In the genomic region with DNA sequence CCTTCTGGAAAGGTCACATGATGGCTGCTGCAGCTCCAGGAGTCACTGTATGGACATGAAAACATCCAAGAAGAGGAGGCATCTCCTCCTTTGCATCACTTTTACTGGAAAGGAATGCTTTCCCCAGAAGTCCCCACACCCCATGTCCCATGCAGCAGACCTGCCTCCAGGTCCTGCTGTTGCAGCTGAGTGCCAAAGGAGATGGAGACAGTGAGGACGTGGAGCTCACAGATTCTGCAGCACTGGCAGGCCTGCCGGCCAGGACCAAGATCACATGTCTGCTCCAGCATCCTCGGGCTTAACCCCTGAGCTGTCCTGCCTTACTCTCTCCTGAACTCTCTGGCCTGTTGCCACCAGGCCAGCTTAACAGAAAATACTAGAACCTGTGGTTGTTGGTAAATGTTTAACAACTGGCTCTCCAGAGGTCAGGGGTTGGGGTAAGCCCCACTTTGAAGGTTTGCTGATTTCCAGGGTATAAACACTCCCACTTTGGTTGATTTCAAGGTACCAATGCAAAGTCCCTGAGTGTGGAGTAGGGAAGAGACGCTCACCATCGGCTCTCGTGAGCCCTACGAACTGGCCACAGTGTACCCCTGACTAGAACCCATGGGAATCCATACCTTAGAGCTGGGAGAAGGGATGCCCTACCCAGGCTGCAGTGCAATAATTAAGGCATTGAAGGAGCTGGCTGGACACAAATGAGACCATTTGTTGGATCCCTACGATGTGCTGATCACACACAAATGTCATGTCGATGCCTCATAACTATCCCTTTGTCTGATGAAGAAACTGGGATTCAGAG, we compare ENCODE assay signal across 18 cellular contexts.
DNase-seq lines count a peak whose midpoint lies in the region; ATAC-seq and TF ChIP-seq lines count a peak whose summit lies in the region.
"Had no signal": no experiment of that assay in that cellular context is flagged by ENCODE, and none has a peak within 500 bp of the region (broad histone marks: within the 10 kb centered on the region; RNA-seq: fewer than 3 reads in every experiment).

No MANE protein-coding gene starts in this region.

- no peaks in the 10 kb centered on the region for H3K36me3 Mint-ChIP-seq in CD8-positive, alpha-beta T cell

- H3K36me3 ChIP-seq in RWPE2 (ENCODE audit: low read depth) (no peaks in the 10 kb centered on the region), right lobe of liver (no peaks in the 10 kb centered on the region), upper lobe of right lung (no peaks in the 10 kb centered on the region)
- no peaks in the 10 kb centered on the region for H3K36me3 ChIP-seq in CD8-positive, alpha-beta T cell (ENCODE audit: insufficient read depth, low read length)

- H3K27ac Mint-ChIP-seq in CD8-positive, alpha-beta T cell, result no peak overlapping the region

- H3K27ac ChIP-seq in RWPE2 (ENCODE audit: poor library complexity, severe bottlenecking) (no peak overlapping the region), right lobe of liver (no peak overlapping the region), upper lobe of right lung (no peak overlapping the region)
- no peak overlapping the region for H3K27ac ChIP-seq in CD8-positive, alpha-beta T cell (ENCODE audit: low read depth, low read length)
- H3K27ac ChIP-seq: KMS-11 had no signal

- H3K4me3 Mint-ChIP-seq in CD8-positive, alpha-beta T cell, result no peak overlapping the region

- H3K4me1 ChIP-seq in RWPE2 (ENCODE audit: insufficient read depth, poor library complexity, severe bottlenecking) (no peaks in the 10 kb centered on the region), right lobe of liver (peaks cover 0 to 7% (median 4%) of the 10 kb centered on the region in 4 donors), upper lobe of right lung (no peaks in the 10 kb centered on the region)
- peaks cover 3% of the 10 kb centered on the region for H3K4me1 ChIP-seq in CD8-positive, alpha-beta T cell (ENCODE audit: insufficient read depth, low read length)

- H3K4me1 Mint-ChIP-seq in CD8-positive, alpha-beta T cell (ENCODE audit: low read depth), result peaks cover 6% of the 10 kb centered on the region

- CTCF ChIA-PET in CD8-positive, alpha-beta T cell (lab: Charles Lee), result interaction anchor here (1.4 kb wide), 1 partner anchor 1872 kb away, joined by 6 read pairs; no protein-coding TSS in a partner anchor

- no peaks in the 10 kb centered on the region for H3K9me3 Mint-ChIP-seq in CD8-positive, alpha-beta T cell

- H3K4me3 ChIP-seq in RWPE2 (ENCODE audit: severe bottlenecking) (no peak overlapping the region), right lobe of liver (no peak overlapping the region), upper lobe of right lung (no peak overlapping the region)
- H3K4me3 ChIP-seq in CD8-positive, alpha-beta T cell (ENCODE audit: low read depth, low read length), result no peak overlapping the region

- POLR2A ChIA-PET in CD8-positive, alpha-beta T cell (lab: Charles Lee), result no interaction called here

- peak; percentile 61 for DNase-seq in activated effector memory CD4-positive, alpha-beta T cell treated with anti-CD3 and anti-CD28 coated beads, Interleukin-2, amount 50 U/mL, for 16 hours
- DNase-seq in activated effector memory CD4-positive, alpha-beta T cell treated with Interleukin-2 at 50 U/mL for 16 hours, result no peak
- DNase-seq in RWPE2 (ENCODE audit: low spot score) (peak; percentile 52), right lobe of liver (peak in 2 of 3 donors; percentile 27 to 67), upper lobe of right lung (peak; percentile 48)
- DNase-seq in CD8-positive, alpha-beta T cell, result no peak
- DNase-seq: ACHN, AML-193, EL, NCI-H1105 treated with DMSO at 0.1 percent for 48 hours, NCI-H1694 treated with DMSO at 0.1 percent for 48 hours, NCI-H2107, NCI-H2227 treated with DMSO at 0.1 percent for 48 hours, NCI-H524, SHP77 treated with DMSO at 0.1 percent for 48 hours had no signal

- no peak for TF ChIP-seq CTCF in RWPE2 (IDR thresholded peaks at IDR 0.05; ENCODE audit: poor library complexity, severe bottlenecking)
- no peak for TF ChIP-seq CTCF in right lobe of liver (IDR thresholded peaks at IDR 0.05)
- no peak for TF ChIP-seq CTCF in upper lobe of right lung (IDR thresholded peaks at IDR 0.05)
- no peak for TF ChIP-seq CTCF in CD8-positive, alpha-beta T cell (IDR thresholded peaks at IDR 0.05)

- ATAC-seq in RWPE2 (ENCODE audit: low read depth), result no peak
- ATAC-seq in right lobe of liver, result peak; percentile 62 to 80 (median 68)
- no peak for ATAC-seq in upper lobe of right lung
- ATAC-seq in CD8-positive, alpha-beta T cell, result no peak
- ATAC-seq in GM18907 (IDR thresholded peaks at IDR 0.05; ENCODE audit: unreplicated experiment), result no peak
- ATAC-seq: Panc1 had no signal

- peaks cover 2% of the 10 kb centered on the region for H3K27me3 Mint-ChIP-seq in CD8-positive, alpha-beta T cell (ENCODE audit: low read depth)

- TF ChIP-seq POLR2A in right lobe of liver (IDR thresholded peaks at IDR 0.05), result no peak

- H3K27me3 ChIP-seq in RWPE2 (ENCODE audit: insufficient read depth, poor library complexity, severe bottlenecking), result no peaks in the 10 kb centered on the region
- no peaks in the 10 kb centered on the region for H3K27me3 ChIP-seq in right lobe of liver
- no peaks in the 10 kb centered on the region for H3K27me3 ChIP-seq in upper lobe of right lung
- H3K27me3 ChIP-seq in CD8-positive, alpha-beta T cell (ENCODE audit: insufficient read depth, low read length), result no peaks in the 10 kb centered on the region

- no peaks in the 10 kb centered on the region for H3K9me3 ChIP-seq in RWPE2 (ENCODE audit: severe bottlenecking)
- H3K9me3 ChIP-seq in right lobe of liver, result no peaks in the 10 kb centered on the region
- H3K9me3 ChIP-seq in upper lobe of right lung, result no peaks in the 10 kb centered on the region
- no peaks in the 10 kb centered on the region for H3K9me3 ChIP-seq in CD8-positive, alpha-beta T cell (ENCODE audit: low read length)

- intact Hi-C loops in right lobe of liver (cut with DNase I) (no loop called here), upper lobe of right lung (cut with DNase I) (no loop called here)
- intact Hi-C loops in CD8-positive, alpha-beta T cell (cut with DNase I, micrococcal nuclease), result no loop called here

- WGBS in right lobe of liver (ENCODE audit: insufficient coverage, low coverage, low lambda C conversion rate, missing lambda C conversion rate), result 26% methylated on average over 3 of the region's 9 CpGs

Comparison
In these comparisons a context has a peak if more than half of its experiments do, and no peak if none do; other contexts are left out.
1. DNase-seq: peak in activated effector memory CD4-positive, alpha-beta T cell treated with anti-CD3 and anti-CD28 coated beads, Interleukin-2, amount 50 U/mL, for 16 hours (single experiment), RWPE2 (single experiment), right lobe of liver (2 of 3) and upper lobe of right lung (single experiment); none in activated effector memory CD4-positive, alpha-beta T cell treated with Interleukin-2 at 50 U/mL for 16 hours (single experiment) and CD8-positive, alpha-beta T cell (0 of 7).
2. ATAC-seq: peak in right lobe of liver (4 of 4); none in RWPE2 (single experiment), upper lobe of right lung (single experiment), CD8-positive, alpha-beta T cell (single experiment) and GM18907 (single experiment).